In genomic region chr18:43847164-43848091, GRCh38 we compare ENCODE assay signal across 11 cellular contexts.
DNase-seq lines count a peak whose midpoint lies in the region; ATAC-seq, FAIRE-seq and TF ChIP-seq lines count a peak whose summit lies in the region.
"Had no signal": no experiment of that assay in that cellular context is flagged by ENCODE, and none has a peak within 500 bp of the region (broad histone marks: within the 10 kb centered on the region; RNA-seq: fewer than 3 reads in every experiment).

No MANE protein-coding gene starts in this region.

- ATAC-seq in GM23338 (peak; percentile 52; the same call in 2 of the 3 replicates), GM19324 (IDR thresholded peaks at IDR 0.05; ENCODE audit: low FRiP score, unreplicated experiment) (no peak)
- ATAC-seq in natural killer cell treated with Interleukin-12 subunit alpha and Interleukin-12 subunit beta and Interleukin-15 and Interleukin-18, amount 100 ng/mL, for 72 hours, result no peak

- H3K36me3 Mint-ChIP-seq in GM23338 (ENCODE audit: low read depth), result no peaks in the 10 kb centered on the region
- H3K36me3 Mint-ChIP-seq in natural killer cell treated with Interleukin-12 subunit alpha and Interleukin-12 subunit beta and Interleukin-15 and Interleukin-18, amount 100 ng/mL, for 72 hours, result no peaks in the 10 kb centered on the region

- peak overlapping the region; percentile 21; the same call in 1 of the 2 replicates for H3K4me2 ChIP-seq in GM23338

- H3K36me3 ChIP-seq in GM23338 (ENCODE audit: insufficient read depth) (no peaks in the 10 kb centered on the region), kidney (ENCODE audit: control insufficient read depth in 1 of 2, insufficient read depth in 2 of 2, low read length in 2 of 2) (no peaks in the 10 kb centered on the region), subcutaneous abdominal adipose tissue (ENCODE audit: control insufficient read depth in 5 of 5, insufficient read depth in 5 of 5, low read length in 5 of 5) (no peaks in the 10 kb centered on the region)
- H3K36me3 ChIP-seq: SJSA1 had no signal

- H3K4me3 ChIP-seq in GM23338 (no peak overlapping the region), kidney (ENCODE audit: low read length in 2 of 2) (peak overlapping the region; percentile 18 to 30), subcutaneous abdominal adipose tissue (ENCODE audit: low read depth in 1 of 5, low read length in 5 of 5) (peak overlapping the region in 2 of 5 donors; percentile 17 to 50)
- H3K4me3 ChIP-seq: SJSA1 had no signal

- H3K9me2 ChIP-seq in GM23338 (ENCODE audit: insufficient read depth), result no peaks in the 10 kb centered on the region

- no peaks in the 10 kb centered on the region for H4K20me1 ChIP-seq in GM23338 (replicated peaks; ENCODE audit: insufficient read depth)

- intact Hi-C loops in kidney (cut with DNase I), result no loop called here

- H3K9me3 ChIP-seq in kidney (ENCODE audit: control insufficient read depth in 1 of 2, low read length in 2 of 2) (no peaks in the 10 kb centered on the region), subcutaneous abdominal adipose tissue (ENCODE audit: control insufficient read depth in 5 of 5, low read length in 5 of 5) (no peaks in the 10 kb centered on the region)
- H3K9me3 ChIP-seq: SJSA1 had no signal

- peaks cover 27% of the 10 kb centered on the region for H3K4me1 ChIP-seq in GM23338 (ENCODE audit: insufficient read depth)
- H3K4me1 ChIP-seq in kidney (ENCODE audit: control insufficient read depth in 1 of 2, insufficient read depth in 1 of 2, low read depth in 1 of 2, low read length in 2 of 2), result no peaks in the 10 kb centered on the region
- peaks cover 0 to 15% (median 11%) of the 10 kb centered on the region in 5 donors for H3K4me1 ChIP-seq in subcutaneous abdominal adipose tissue (ENCODE audit: control insufficient read depth in 5 of 5, insufficient read depth in 5 of 5, low read length in 5 of 5)

- no peak for TF ChIP-seq CTCF in GM23338 (conservative IDR thresholded peaks at IDR 0.05; ENCODE audit: low read depth in 2 of 2)
- TF ChIP-seq CTCF in kidney (IDR thresholded peaks at IDR 0.05; ENCODE audit: borderline replicate concordance, extremely low read depth, insufficient read depth), result no peak

- no peaks in the 10 kb centered on the region for H3F3A ChIP-seq in GM23338 (replicated peaks; ENCODE audit: low read depth)

- peak overlapping the region; percentile 73; the same call in 1 of the 2 replicates for H3K27ac Mint-ChIP-seq in GM23338
- no peak overlapping the region for H3K27ac Mint-ChIP-seq in natural killer cell treated with Interleukin-12 subunit alpha and Interleukin-12 subunit beta and Interleukin-15 and Interleukin-18, amount 100 ng/mL, for 72 hours

- H3K4me1 Mint-ChIP-seq in GM23338, result peaks cover 32% of the 10 kb centered on the region
- no peaks in the 10 kb centered on the region for H3K4me1 Mint-ChIP-seq in natural killer cell treated with Interleukin-12 subunit alpha and Interleukin-12 subunit beta and Interleukin-15 and Interleukin-18, amount 100 ng/mL, for 72 hours (ENCODE audit: low read depth in 2 of 2)

- no peaks in the 10 kb centered on the region for H3K9me3 Mint-ChIP-seq in GM23338
- H3K9me3 Mint-ChIP-seq in natural killer cell treated with Interleukin-12 subunit alpha and Interleukin-12 subunit beta and Interleukin-15 and Interleukin-18, amount 100 ng/mL, for 72 hours, result no peaks in the 10 kb centered on the region

- H3K27me3 ChIP-seq in GM23338 (ENCODE audit: insufficient read depth) (no peaks in the 10 kb centered on the region), subcutaneous abdominal adipose tissue (ENCODE audit: control insufficient read depth in 5 of 5, insufficient read depth in 4 of 5, low read length in 5 of 5) (no peaks in the 10 kb centered on the region)
- H3K27me3 ChIP-seq: SJSA1 had no signal

- no peak for FAIRE-seq in kidney (lab: Jason Lieb, UNC)
- FAIRE-seq: islet of Langerhans had no signal

- H3K27me3 Mint-ChIP-seq in GM23338 (ENCODE audit: insufficient read depth, low read depth, poor library complexity), result no peaks in the 10 kb centered on the region
- H3K27me3 Mint-ChIP-seq in natural killer cell treated with Interleukin-12 subunit alpha and Interleukin-12 subunit beta and Interleukin-15 and Interleukin-18, amount 100 ng/mL, for 72 hours, result no peaks in the 10 kb centered on the region

- H3K27ac ChIP-seq in GM23338 (ENCODE audit: low read depth) (no peak overlapping the region), kidney (ENCODE audit: low read depth in 2 of 2, low read length in 2 of 2) (peak overlapping the region in 1 of 2 donors; percentile 48), subcutaneous abdominal adipose tissue (ENCODE audit: low read depth, low read length) (peak overlapping the region; percentile 73)
- H3K27ac ChIP-seq: SJSA1 had no signal

- H3K9ac ChIP-seq in kidney (ENCODE audit: low read length in 2 of 2) (no peak overlapping the region), subcutaneous abdominal adipose tissue (ENCODE audit: low read length in 5 of 5) (peak overlapping the region in 1 of 5 donors; percentile 62)

- no peaks in the 10 kb centered on the region for H3K79me2 ChIP-seq in GM23338 (replicated peaks; ENCODE audit: insufficient read depth)

- H3K4me3 Mint-ChIP-seq in GM23338, result 0 out of 3 replicates have a peak overlapping the region, but pooled peaks have one; percentile 19
- H3K4me3 Mint-ChIP-seq in natural killer cell treated with Interleukin-12 subunit alpha and Interleukin-12 subunit beta and Interleukin-15 and Interleukin-18, amount 100 ng/mL, for 72 hours, result no peak overlapping the region

- H2AFZ ChIP-seq in GM23338, result peak overlapping the region; percentile 1; the same call in 1 of the 2 replicates

- DNase-seq in GM23338 (ENCODE audit: low spot score) (peak; percentile 14), amniotic epithelial cell (ENCODE audit: low read depth) (peak; percentile 59), kidney (no peak), T1000 (lab: John Stamatoyannopoulos, UW) (no peak), NCI-H2196 (lab: John Stamatoyannopoulos, UW; ENCODE audit: unreplicated experiment) (no peak)
- no peak for DNase-seq in natural killer cell treated with Interleukin-12 subunit alpha and Interleukin-12 subunit beta and Interleukin-15 and Interleukin-18, amount 100 ng/mL, for 72 hours (ENCODE audit: low spot score)
- DNase-seq: stimulated activated CD4-positive, alpha-beta T cell treated with anti-CD3 and anti-CD28 coated beads, Interleukin-2, amount 100 ng/mL, for 24 hours had no signal

TF ChIP-seq in GM23338, 12 proteins besides CTCF, POLR2A, EP300 and RAD21 (continues in another document):
- TF ChIP-seq ZNF331 (CRISPR knock-in tag; IDR thresholded peaks at IDR 0.05; ENCODE audit: low read depth) (no peak), EZH2 (IDR thresholded peaks at IDR 0.05; ENCODE audit: low read depth, unreplicated experiment) (no peak), NANOG (IDR thresholded peaks at IDR 0.05; ENCODE audit: borderline replicate concordance) (no peak), POLR2AphosphoS5 (IDR thresholded peaks at IDR 0.05; ENCODE audit: low read depth) (no peak), EZH2phosphoT487 (IDR thresholded peaks at IDR 0.05; ENCODE audit: unreplicated experiment) (no peak), ETS1 (IDR thresholded peaks at IDR 0.05) (no peak), ZNF114 (CRISPR knock-in tag; IDR thresholded peaks at IDR 0.05) (no peak)

Comparison
In these comparisons a context has a peak if more than half of its experiments do, and no peak if none do; other contexts are left out.
1. DNase-seq: peak in GM23338 (single experiment) and amniotic epithelial cell (single experiment); none in kidney (single experiment), T1000 (single experiment), NCI-H2196 (single experiment) and natural killer cell treated with Interleukin-12 subunit alpha and Interleukin-12 subunit beta and Interleukin-15 and Interleukin-18, amount 100 ng/mL, for 72 hours (single experiment).